Comparison of ENCODE assay signal across 12 cellular contexts in genomic region chr22:39463931-39464390, GRCh38. TPM values are rescaled to one million over a fixed set of nuclear protein-coding genes. Genes with fewer than 3 reads are reported as not detected.
DNase-seq lines count a peak whose midpoint lies in the region; ATAC-seq and TF ChIP-seq lines count a peak whose summit lies in the region.
"Had no signal": no experiment of that assay in that cellular context is flagged by ENCODE, and none has a peak within 500 bp of the region (broad histone marks: within the 10 kb centered on the region; RNA-seq: fewer than 3 reads in every experiment).

No MANE protein-coding gene starts in this region.

- peak overlapping the region; percentile 50 for H3K27ac Mint-ChIP-seq in osteocyte (ENCODE audit: unreplicated experiment)
- H3K27ac Mint-ChIP-seq: T-helper 17 cell had no signal

- no peaks in the 10 kb centered on the region for H3K36me3 Mint-ChIP-seq in osteocyte (ENCODE audit: unreplicated experiment)

- H3K9me3 ChIP-seq in OCI-LY3 (ENCODE audit: insufficient read depth, low read length): no peaks in the 10 kb centered on the region
- H3K9me3 ChIP-seq: ascending aorta had no signal

- peaks cover 97% of the 10 kb centered on the region for H3K79me2 ChIP-seq in OCI-LY3 (ENCODE audit: low read length)

- H3K27me3 ChIP-seq in OCI-LY3 (ENCODE audit: low read depth, low read length): no peaks in the 10 kb centered on the region
- H3K27me3 ChIP-seq: ascending aorta had no signal

- peaks cover 24% of the 10 kb centered on the region for H3K36me3 ChIP-seq in OCI-LY3 (replicated peaks; ENCODE audit: low read depth, low read length)
- H3K36me3 ChIP-seq: ascending aorta had no signal

- no peak overlapping the region for H2AFZ ChIP-seq in OCI-LY3 (ENCODE audit: low read depth, low read length)

- DNase-seq in AG10803 (ENCODE audit: low read depth): peak; percentile 41
- DNase-seq in glomerular visceral epithelial cell (ENCODE audit: extremely low spot score): peak; percentile 21
- no peak for DNase-seq in osteocyte (ENCODE audit: extremely low spot score, unreplicated experiment)
- no peak for DNase-seq in T-helper 2 cell
- DNase-seq in retina: no peak
- DNase-seq: stimulated activated naive CD8-positive, alpha-beta T cell treated with anti-CD3 and anti-CD28 coated beads, Interleukin-15, amount 100 ng/mL, for 72 hours; T-helper 17 cell had no signal

- no peaks in the 10 kb centered on the region for H3K27me3 Mint-ChIP-seq in osteocyte (ENCODE audit: unreplicated experiment)

- H3K9me3 Mint-ChIP-seq in osteocyte (ENCODE audit: unreplicated experiment): no peaks in the 10 kb centered on the region
- H3K9me3 Mint-ChIP-seq: stimulated activated naive CD8-positive, alpha-beta T cell treated with anti-CD3 and anti-CD28 coated beads, Interleukin-15, amount 100 ng/mL, for 72 hours had no signal

- peaks cover 100% of the 10 kb centered on the region for H3K4me1 ChIP-seq in OCI-LY3 (ENCODE audit: low read length)
- H3K4me1 ChIP-seq: ascending aorta had no signal

- peaks cover 26% of the 10 kb centered on the region; the same call in 1 of the 2 replicates for H4K20me1 ChIP-seq in OCI-LY3 (ENCODE audit: insufficient read depth, low read length)

- H3K4me3 ChIP-seq in AG10803 (ENCODE audit: low read length) (no peak overlapping the region), OCI-LY3 (ENCODE audit: low read length) (no peak overlapping the region)
- H3K4me3 ChIP-seq: ascending aorta had no signal

- peak overlapping the region; percentile 23 for H3K4me2 ChIP-seq in OCI-LY3 (ENCODE audit: low read length)

- H3K4me1 Mint-ChIP-seq in osteocyte (ENCODE audit: unreplicated experiment): peaks cover 53% of the 10 kb centered on the region
- H3K4me1 Mint-ChIP-seq: stimulated activated naive CD8-positive, alpha-beta T cell treated with anti-CD3 and anti-CD28 coated beads, Interleukin-15, amount 100 ng/mL, for 72 hours had no signal

- TF ChIP-seq CTCF in AG10803 (conservative IDR thresholded peaks at IDR 0.05; ENCODE audit: low read length): no peak
- no peak for TF ChIP-seq CTCF in OCI-LY3 (IDR thresholded peaks at IDR 0.05; ENCODE audit: low read depth, low read length)
- no peak for TF ChIP-seq CTCF in osteocyte (IDR thresholded peaks at IDR 0.05)

- H3K27ac ChIP-seq in OCI-LY3 (ENCODE audit: low read length): peak overlapping the region; percentile 95
- H3K27ac ChIP-seq: ascending aorta had no signal

- no peak overlapping the region for H3K9ac ChIP-seq in OCI-LY3 (ENCODE audit: low read length)

- no peak overlapping the region for H3K4me3 Mint-ChIP-seq in osteocyte (ENCODE audit: unreplicated experiment)
- H3K4me3 Mint-ChIP-seq: stimulated activated naive CD8-positive, alpha-beta T cell treated with anti-CD3 and anti-CD28 coated beads, Interleukin-15, amount 100 ng/mL, for 72 hours; T-helper 17 cell had no signal

- no peak for ATAC-seq in HG03159 (IDR thresholded peaks at IDR 0.05; ENCODE audit: unreplicated experiment)
- no peak for ATAC-seq in HG03565 (IDR thresholded peaks at IDR 0.05; ENCODE audit: unreplicated experiment)
- ATAC-seq: stimulated activated naive CD8-positive, alpha-beta T cell treated with anti-CD3 and anti-CD28 coated beads, Interleukin-15, amount 100 ng/mL, for 72 hours; T-helper 17 cell had no signal

RNA-seq across cellular contexts. Expression of gene MGAT3, which starts 7.1 kb away (rescaled TPM):
- 9.4 and 10.9 TPM in 2 replicates for total RNA-seq in osteocyte
- total RNA-seq: fibroblast of lung had no signal

RNA-seq across cellular contexts. Expression of gene MIEF1, which starts 38.1 kb away (rescaled TPM):
- 24.8 and 25.8 TPM in 2 replicates for total RNA-seq in osteocyte

RNA-seq across cellular contexts. Expression of gene ATF4, which starts 56.4 kb away (rescaled TPM):
- total RNA-seq in osteocyte: 408 and 440 TPM in 2 replicates

Comparison
In these comparisons a context has a peak if more than half of its experiments do, and no peak if none do; other contexts are left out.
1. DNase-seq: peak in AG10803 (single experiment) and glomerular visceral epithelial cell (single experiment); none in osteocyte (single experiment), T-helper 2 cell (0 of 5) and retina (single experiment).